20 cellular contexts compared by ENCODE assay signal in the genomic region with DNA sequence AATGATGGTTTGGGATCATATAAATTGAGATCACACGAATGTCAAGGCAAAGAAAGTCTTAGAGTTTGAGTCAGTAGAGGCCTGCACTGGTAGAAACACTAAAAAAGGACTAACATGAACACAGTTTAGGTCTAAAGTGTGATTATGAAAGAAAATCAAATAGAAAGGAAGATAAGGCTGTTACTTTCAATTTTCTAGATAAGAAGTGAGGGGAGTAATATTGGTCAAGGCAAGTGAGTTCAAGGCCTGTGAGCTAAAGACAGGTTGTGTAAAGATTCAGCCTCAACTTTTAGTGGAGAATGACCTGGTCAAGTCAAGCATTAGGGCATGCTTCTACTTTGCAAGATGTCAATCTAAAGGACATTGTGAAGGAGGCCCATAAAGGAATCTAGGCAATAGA.
"Had no signal": no experiment of that assay in that cellular context is flagged by ENCODE, and none has a peak within 500 bp of the region (broad histone marks: within the 10 kb centered on the region; RNA-seq: fewer than 3 reads in every experiment).

No MANE protein-coding gene starts in this region.

- H3K27me3 ChIP-seq: dorsolateral prefrontal cortex, esophagus muscularis mucosa, foreskin keratinocyte, gastroesophageal sphincter, heart left ventricle, hepatocyte, left lung had no signal

- H3K27ac ChIP-seq: coronary artery, esophagus muscularis mucosa, foreskin keratinocyte, gastroesophageal sphincter, hepatocyte, left lung, lower lobe of right lung had no signal

- H3K4me2 ChIP-seq: hepatocyte had no signal

- DNase-seq: dermis blood vessel endothelial cell; dorsolateral prefrontal cortex; effector CD4-positive, alpha-beta T cell; effector memory CD4-positive, alpha-beta T cell; foreskin keratinocyte; heart left ventricle; immature natural killer cell; islet precursor cell; kidney; kidney glomerular epithelial cell; left colon; left lung; left ventricle myocardium superior; lower lobe of right lung; mesenchymal stem cell; mucosa of descending colon had no signal

- H3K79me2 ChIP-seq: hepatocyte had no signal

- H3K4me1 ChIP-seq: foreskin keratinocyte, left lung had no signal

- ATAC-seq: foreskin keratinocyte, gastroesophageal sphincter, left colon, left lung, lower lobe of right lung, mucosa of descending colon had no signal

- H2AFZ ChIP-seq: hepatocyte had no signal

- H3K4me3 ChIP-seq: coronary artery, dorsolateral prefrontal cortex, esophagus muscularis mucosa, gastroesophageal sphincter, heart left ventricle, hepatocyte, left lung, lower lobe of right lung, mucosa of descending colon had no signal

- H3K9me3 ChIP-seq: esophagus muscularis mucosa, gastroesophageal sphincter, heart left ventricle, left lung, lower lobe of right lung, mucosa of descending colon had no signal
